ENCODE assay signal across 23 cellular contexts in genomic region chr10:126405239-126405785, GRCh38. TPM values are rescaled to one million over a fixed set of nuclear protein-coding genes. Genes with fewer than 3 reads are reported as not detected.
DNase-seq lines count a peak whose midpoint lies in the region; ATAC-seq and TF ChIP-seq lines count a peak whose summit lies in the region.
"Had no signal": no experiment of that assay in that cellular context is flagged by ENCODE, and none has a peak within 500 bp of the region (broad histone marks: within the 10 kb centered on the region; RNA-seq: fewer than 3 reads in every experiment).

No MANE protein-coding gene starts in this region.

- H3K4me1 ChIP-seq in mesenchymal stem cell (ENCODE audit: control insufficient read depth, insufficient read depth, low read depth, low read length) (peaks cover 8% of the 10 kb centered on the region), trophoblast cell (ENCODE audit: control insufficient read depth in 1 of 2, insufficient read depth in 2 of 2, low read length in 2 of 2) (peaks cover 12 to 15% of the 10 kb centered on the region in 2 experiments)

- H3K79me1 ChIP-seq in mesenchymal stem cell (replicated peaks; ENCODE audit: low read length, poor library complexity, severe bottlenecking), result no peaks in the 10 kb centered on the region
- peaks cover 2% of the 10 kb centered on the region for H3K79me1 ChIP-seq in trophoblast cell (ENCODE audit: low read length)

- H3K9ac ChIP-seq in mesenchymal stem cell (ENCODE audit: low read length) (no peak overlapping the region), trophoblast cell (ENCODE audit: low read length) (no peak overlapping the region)

- no peaks in the 10 kb centered on the region for H3K27me3 ChIP-seq in mesenchymal stem cell (ENCODE audit: control insufficient read depth in 1 of 2, insufficient read depth in 1 of 2, low read length in 2 of 2)
- H3K27me3 ChIP-seq in trophoblast cell (ENCODE audit: insufficient read depth, low read length), result no peaks in the 10 kb centered on the region

- H3K27ac ChIP-seq in mesenchymal stem cell (ENCODE audit: low read length, poor library complexity, severe bottlenecking), result peak overlapping the region; percentile 40
- no peak overlapping the region for H3K27ac ChIP-seq in trophoblast cell (ENCODE audit: low read depth, low read length)
- H3K27ac ChIP-seq: C4-2B, PC-9 had no signal

- no peak overlapping the region for H3K4me3 ChIP-seq in AG10803 (ENCODE audit: low read length)
- no peak overlapping the region for H3K4me3 ChIP-seq in mesenchymal stem cell (ENCODE audit: insufficient read depth in 1 of 2, low read depth in 1 of 2, low read length in 2 of 2)
- H3K4me3 ChIP-seq in trophoblast cell (ENCODE audit: low read depth, low read length), result no peak overlapping the region
- H3K4me3 ChIP-seq: PC-9 had no signal

- no peak overlapping the region for H2AFZ ChIP-seq in mesenchymal stem cell (ENCODE audit: low read depth, low read length)
- H2AFZ ChIP-seq in trophoblast cell (ENCODE audit: insufficient read depth, low read length, poor library complexity), result no peak overlapping the region
- H2AFZ ChIP-seq: PC-9 had no signal

- no peak overlapping the region for H4K91ac ChIP-seq in mesenchymal stem cell (ENCODE audit: low read length)
- H4K91ac ChIP-seq in trophoblast cell (ENCODE audit: low read depth, low read length), result no peak overlapping the region

- no peaks in the 10 kb centered on the region for H3K79me2 ChIP-seq in trophoblast cell (ENCODE audit: control insufficient read depth, insufficient read depth, low read length, poor library complexity)

- H3K18ac ChIP-seq in mesenchymal stem cell (ENCODE audit: low read depth in 1 of 2, low read length in 2 of 2), result peak overlapping the region; percentile 16 to 48
- no peak overlapping the region for H3K18ac ChIP-seq in trophoblast cell (ENCODE audit: low read length)

- peak; percentile 19 for DNase-seq in AG10803 (ENCODE audit: low read depth)
- peak; percentile 44 for DNase-seq in amniotic epithelial cell (ENCODE audit: low read depth)
- peak; percentile 36 for DNase-seq in mesenchymal stem cell
- peak; percentile 74 to 95 for DNase-seq in trophoblast cell
- DNase-seq in GM19238 (ENCODE audit: insufficient read length, low spot score), result no peak
- no peak for DNase-seq in NCI-H1048 (lab: John Stamatoyannopoulos, UW)
- no peak for DNase-seq in sciatic nerve (ENCODE audit: low spot score)
- DNase-seq: Calu3; CD8-positive, alpha-beta memory T cell; DMS153; GOT3; Karpas-422; NCI-H1417 treated with DMSO at 0.1 percent for 48 hours; NCI-H187; NCI-H2227 treated with DMSO at 0.1 percent for 48 hours; NCI-H510A treated with DMSO at 0.1 percent for 48 hours; NCI-H748 treated with DMSO at 0.1 percent for 48 hours; PC-9; RPMI8226; SHP77 had no signal

- intact Hi-C loops in sciatic nerve (cut with DNase I), result no loop called here

- no peak for TF ChIP-seq CTCF in AG10803 (conservative IDR thresholded peaks at IDR 0.05; ENCODE audit: low read length)

- H3K36me3 ChIP-seq in mesenchymal stem cell (ENCODE audit: control insufficient read depth in 1 of 2, insufficient read depth in 2 of 2, low read depth in 1 of 2, low read length in 2 of 2) (no peaks in the 10 kb centered on the region), trophoblast cell (ENCODE audit: control insufficient read depth in 1 of 2, insufficient read depth in 2 of 2, low read length in 2 of 2) (no peaks in the 10 kb centered on the region)

- H2BK12ac ChIP-seq in mesenchymal stem cell (ENCODE audit: low read length in 2 of 2) (peak overlapping the region; percentile 18 to 95), trophoblast cell (ENCODE audit: low read length) (no peak overlapping the region)

- H2BK120ac ChIP-seq in mesenchymal stem cell (ENCODE audit: low read depth, low read length) (no peak overlapping the region), trophoblast cell (ENCODE audit: insufficient read depth, low read length, poor library complexity) (no peak overlapping the region)

- no peak overlapping the region for H2BK15ac ChIP-seq in mesenchymal stem cell (ENCODE audit: low read depth, poor library complexity, severe bottlenecking)

- no peak overlapping the region for H3K4me2 ChIP-seq in mesenchymal stem cell (ENCODE audit: low read length, poor library complexity, severe bottlenecking)
- no peak overlapping the region for H3K4me2 ChIP-seq in trophoblast cell (ENCODE audit: low read length)
- H3K4me2 ChIP-seq: PC-9 had no signal

- H4K12ac ChIP-seq in trophoblast cell (ENCODE audit: low read depth, low read length), result no peak overlapping the region

- H3K14ac ChIP-seq in mesenchymal stem cell (ENCODE audit: low read length in 2 of 2), result no peak overlapping the region
- no peak overlapping the region for H3K14ac ChIP-seq in trophoblast cell (ENCODE audit: low read length)

- WGBS in mesenchymal stem cell, result 53% methylated on average over 5 of the region's 6 CpGs
- no CpG with 5 or more reads among the region's 6 CpGs for WGBS in trophoblast cell (ENCODE audit: extremely low coverage, insufficient coverage, insufficient read length)

- ATAC-seq in HG03108 (IDR thresholded peaks at IDR 0.05; ENCODE audit: unreplicated experiment) (no peak), sciatic nerve (no peak)
- ATAC-seq: HCT116 had no signal

- peak overlapping the region in 1 of 2 experiments; percentile 76 for H3K4ac ChIP-seq in mesenchymal stem cell (ENCODE audit: low read depth in 1 of 2, low read length in 2 of 2)
- no peak overlapping the region for H3K4ac ChIP-seq in trophoblast cell (ENCODE audit: low read depth, low read length)

- H2AK5ac ChIP-seq in mesenchymal stem cell (ENCODE audit: low read length, severe bottlenecking) (peak overlapping the region; percentile 7), trophoblast cell (ENCODE audit: low read length) (no peak overlapping the region)

- H2BK5ac ChIP-seq in mesenchymal stem cell (ENCODE audit: low read depth, low read length, poor library complexity, severe bottlenecking) (no peak overlapping the region), trophoblast cell (ENCODE audit: low read depth, low read length, poor library complexity) (no peak overlapping the region)

- peak overlapping the region; percentile 16 for H4K8ac ChIP-seq in mesenchymal stem cell (ENCODE audit: low read length)
- H4K8ac ChIP-seq in trophoblast cell (ENCODE audit: low read depth, low read length), result no peak overlapping the region

- H3K9me3 ChIP-seq in mesenchymal stem cell (ENCODE audit: control insufficient read depth, low read length), result no peaks in the 10 kb centered on the region
- no peaks in the 10 kb centered on the region for H3K9me3 ChIP-seq in trophoblast cell (ENCODE audit: insufficient read depth, low read depth, low read length)

- H3K23ac ChIP-seq in mesenchymal stem cell (ENCODE audit: low read length in 2 of 2), result no peak overlapping the region
- no peak overlapping the region for H3K23ac ChIP-seq in trophoblast cell (ENCODE audit: low read length)

RNA-seq across cellular contexts. Expression of gene ADAM12, which starts 17.0 kb away (rescaled TPM):
- 42.5 TPM for polyA plus RNA-seq in mesenchymal stem cell (2013, experiment 1 of 2)
- 42.9 TPM for polyA plus RNA-seq in mesenchymal stem cell (2013, experiment 2 of 2)
- polyA plus RNA-seq in trophoblast cell (2013), result 4.1 TPM in 2 replicates
- 5.8 TPM for total RNA-seq in sciatic nerve
- total RNA-seq: Calu3 had no signal

Comparison
In these comparisons a context has a peak if more than half of its experiments do, and no peak if none do; other contexts are left out.
1. DNase-seq: peak in AG10803 (single experiment), amniotic epithelial cell (single experiment), mesenchymal stem cell (single experiment) and trophoblast cell (2 of 2); none in GM19238 (single experiment), NCI-H1048 (single experiment) and sciatic nerve (single experiment).